Comparison of ENCODE assay signal across 8 cellular contexts in genomic region chr12:62603061-62603810, GRCh38.
DNase-seq lines count a peak whose midpoint lies in the region; ATAC-seq, FAIRE-seq and TF ChIP-seq lines count a peak whose summit lies in the region.

No MANE protein-coding gene starts in this region.

- peaks cover 0 to 8% (median 0%) of the 10 kb centered on the region in 3 experiments; a peak in 3 of 7 replicates for H3K36me3 Mint-ChIP-seq in H9 (ENCODE audit: insufficient read depth in 1 of 3, low read depth in 3 of 3)
- H3K36me3 Mint-ChIP-seq in activated naive CD8-positive, alpha-beta T cell = peaks cover 2% of the 10 kb centered on the region

- TF ChIP-seq CTCF in GM06990 (IDR thresholded peaks at IDR 0.05; ENCODE audit: insufficient read depth, low read length, poor library complexity, severe bottlenecking) (peak; percentile 51), H9 (conservative IDR thresholded peaks at IDR 0.05) (peak; percentile 56), Loucy (conservative IDR thresholded peaks at IDR 0.05; ENCODE audit: low read length) (peak; percentile 46), pancreas (IDR thresholded peaks at IDR 0.05) (peak; percentile 17 to 44 (median 28)), tibial artery (IDR thresholded peaks at IDR 0.05) (peak; percentile 73 to 74)

- ATAC-seq in Right ventricle myocardium inferior = peak; percentile 94
- ATAC-seq in pancreas = peak; percentile 87 to 94 (median 91)

- peaks cover 43 to 49% of the 10 kb centered on the region in 2 experiments for H3K4me1 Mint-ChIP-seq in H9
- peaks cover 42% of the 10 kb centered on the region for H3K4me1 Mint-ChIP-seq in activated naive CD8-positive, alpha-beta T cell (ENCODE audit: low read depth)

- H3K9me3 ChIP-seq in H9 (ENCODE audit: control insufficient read depth, low read depth, low read length) = no peaks in the 10 kb centered on the region
- H3K9me3 ChIP-seq in Loucy (ENCODE audit: insufficient read depth, low read depth, low read length) = no peaks in the 10 kb centered on the region
- H3K9me3 ChIP-seq in pancreas = no peaks in the 10 kb centered on the region
- no peaks in the 10 kb centered on the region for H3K9me3 ChIP-seq in tibial artery

- H2BK20ac ChIP-seq in H9 (ENCODE audit: low read depth, low read length, poor library complexity, severe bottlenecking) = no peak overlapping the region

- peak overlapping the region; percentile 98 for H3K14ac ChIP-seq in H9 (ENCODE audit: insufficient read depth, low read length)

- H4K8ac ChIP-seq in H9 (replicated peaks; ENCODE audit: insufficient read length, low read depth, low read length) = no peak overlapping the region

- H3K4me3 ChIP-seq in GM06990 (replicated peaks; ENCODE audit: low read depth, low read length) = peak overlapping the region; percentile 85
- peak overlapping the region; percentile 90 for H3K4me3 ChIP-seq in Loucy (ENCODE audit: low read length, poor library complexity, severe bottlenecking)
- H3K4me3 ChIP-seq in pancreas = peak overlapping the region; percentile 66 to 84 (median 73)
- peak overlapping the region; percentile 81 to 87 for H3K4me3 ChIP-seq in tibial artery

- H3K56ac ChIP-seq in H9 (ENCODE audit: insufficient read length, low read depth, low read length) = peak overlapping the region; percentile 18

- H3T11ph ChIP-seq in H9 (ENCODE audit: low read length) = no peak overlapping the region

- H3K27me3 Mint-ChIP-seq in H9 (ENCODE audit: low read depth) = no peaks in the 10 kb centered on the region
- H3K27me3 Mint-ChIP-seq in activated naive CD8-positive, alpha-beta T cell = no peaks in the 10 kb centered on the region

- H3K36me3 ChIP-seq in GM06990 (ENCODE audit: control insufficient read depth, insufficient read depth, low read length) (peaks cover 3% of the 10 kb centered on the region; the same call in 1 of the 2 replicates), Loucy (ENCODE audit: insufficient read depth, low read length) (no peaks in the 10 kb centered on the region), pancreas (no peaks in the 10 kb centered on the region), tibial artery (no peaks in the 10 kb centered on the region)

- no peaks in the 10 kb centered on the region for H3K79me1 ChIP-seq in H9 (ENCODE audit: insufficient read depth, low read depth, low read length, poor library complexity, severe bottlenecking)

- H3K4me1 ChIP-seq in H9 (ENCODE audit: insufficient read depth, low read length) (no peaks in the 10 kb centered on the region), Loucy (ENCODE audit: insufficient read depth, low read length, poor library complexity, severe bottlenecking) (peaks cover 53% of the 10 kb centered on the region), pancreas (peaks cover 8 to 9% (median 9%) of the 10 kb centered on the region in 3 donors), tibial artery (peaks cover 0 to 24% (median 6%) of the 10 kb centered on the region in 4 donors)

- peak overlapping the region; percentile 10; the same call in 1 of the 2 replicates for H3K4ac ChIP-seq in H9 (ENCODE audit: low read depth, low read length)

- H2BK5ac ChIP-seq in H9 (ENCODE audit: insufficient read length, low read length) = no peak overlapping the region

- H3K23ac ChIP-seq in H9 (ENCODE audit: insufficient read length, low read depth, low read length) = no peak overlapping the region

- FAIRE-seq in pancreas (lab: Jason Lieb, UNC) = no peak

- peak overlapping the region; percentile 98 for H3K9ac ChIP-seq in H9 (ENCODE audit: extremely low read depth, insufficient read length, low read length)
- peak overlapping the region; percentile 97 for H3K9ac ChIP-seq in Loucy (ENCODE audit: low read depth, low read length, poor library complexity, severe bottlenecking)

- H3K79me2 ChIP-seq in H9 (ENCODE audit: insufficient read depth, low read length) (peaks cover 17% of the 10 kb centered on the region; the same call in 1 of the 2 replicates), Loucy (ENCODE audit: insufficient read depth, low read length) (peaks cover 39% of the 10 kb centered on the region)

- peaks cover 15% of the 10 kb centered on the region for H3K23me2 ChIP-seq in H9 (ENCODE audit: insufficient read length, low read depth, low read length, poor library complexity, severe bottlenecking)

- no peaks in the 10 kb centered on the region for H3K9me2 ChIP-seq in Loucy (replicated peaks; ENCODE audit: low read depth, low read length)

- H3K4me2 ChIP-seq in H9 (ENCODE audit: insufficient read depth, insufficient read length, low read length) = peak overlapping the region; percentile 92
- H3K4me2 ChIP-seq in Loucy (ENCODE audit: low read depth, low read length, poor library complexity, severe bottlenecking) = peak overlapping the region; percentile 90

- DNase-seq in GM06990 (ENCODE audit: extremely low read depth, insufficient read length) (peak; percentile 93), H9 (peak; percentile 84), SK-N-DZ (ENCODE audit: low spot score) (peak; percentile 86), Right ventricle myocardium inferior (ENCODE audit: missing footprints) (peak; percentile 93), pancreas (peak; percentile 82 to 94 (median 88)), tibial artery (peak; percentile 80 to 92)

- H3K9me3 Mint-ChIP-seq in H9 = no peaks in the 10 kb centered on the region
- H3K9me3 Mint-ChIP-seq in activated naive CD8-positive, alpha-beta T cell (ENCODE audit: low read depth) = no peaks in the 10 kb centered on the region

- H2AFZ ChIP-seq in H9 (ENCODE audit: low read length) (no peak overlapping the region), Loucy (ENCODE audit: low read length) (peak overlapping the region; percentile 85)

- peak overlapping the region; percentile 73 to 90 for H3K4me3 Mint-ChIP-seq in H9
- H3K4me3 Mint-ChIP-seq in activated naive CD8-positive, alpha-beta T cell = peak overlapping the region; percentile 97

- no peaks in the 10 kb centered on the region for H3K27me3 ChIP-seq in GM06990 (replicated peaks; ENCODE audit: control insufficient read depth, insufficient read depth, low read length)
- H3K27me3 ChIP-seq in H9 (ENCODE audit: insufficient read depth, low read length) = no peaks in the 10 kb centered on the region
- no peaks in the 10 kb centered on the region for H3K27me3 ChIP-seq in Loucy (ENCODE audit: insufficient read depth, low read length, poor library complexity, severe bottlenecking)
- H3K27me3 ChIP-seq in pancreas = no peaks in the 10 kb centered on the region
- no peaks in the 10 kb centered on the region for H3K27me3 ChIP-seq in tibial artery

- peak overlapping the region; percentile 29 for H4K91ac ChIP-seq in H9 (ENCODE audit: insufficient read length, low read depth, low read length)

- peak overlapping the region; percentile 89 for H3K18ac ChIP-seq in H9 (ENCODE audit: insufficient read length, low read depth, low read length)

- peak overlapping the region; percentile 15 to 100 (median 98); a peak in 4 of 7 replicates for H3K27ac Mint-ChIP-seq in H9
- H3K27ac Mint-ChIP-seq in activated naive CD8-positive, alpha-beta T cell = peak overlapping the region; percentile 99

- H2BK15ac ChIP-seq in H9 (ENCODE audit: low read depth, low read length) = no peak overlapping the region; the same call in 1 of the 2 replicates

- no peak overlapping the region for H2BK12ac ChIP-seq in H9 (ENCODE audit: insufficient read length, low read depth, low read length)

- peak overlapping the region; percentile 88 for H4K5ac ChIP-seq in H9 (ENCODE audit: insufficient read length, low read depth, low read length)

- H4K20me1 ChIP-seq in H9 (ENCODE audit: control insufficient read depth, insufficient read depth, insufficient read length) = no peaks in the 10 kb centered on the region
- H4K20me1 ChIP-seq in Loucy (ENCODE audit: insufficient read depth, low read length, poor library complexity, severe bottlenecking) = peaks cover 32% of the 10 kb centered on the region

- no peak overlapping the region for H2AK5ac ChIP-seq in H9 (ENCODE audit: insufficient read length, low read length)

- no peak overlapping the region for H2BK120ac ChIP-seq in H9 (ENCODE audit: low read depth, low read length, poor library complexity, severe bottlenecking)

- peak overlapping the region; percentile 81 for H3K27ac ChIP-seq in H9 (ENCODE audit: insufficient read length, low read depth, low read length)
- peak overlapping the region; percentile 99 to 100 (median 100) for H3K27ac ChIP-seq in pancreas
- H3K27ac ChIP-seq in tibial artery = peak overlapping the region; percentile 96 to 99

- intact Hi-C loops in Right ventricle myocardium inferior (cut with DNase I) = loop anchor here (1.0 to 10.0 kb wide), 4 partner anchors 28 to 332 kb away; partner anchors contain the start of gene PPM1H
- intact Hi-C loops in pancreas (cut with DNase I) = no loop called here
- intact Hi-C loops in tibial artery (cut with DNase I; ENCODE audit: low total_unique reads) = loop anchor here (5.0 kb wide), 1 partner anchor 189 kb away; no protein-coding TSS in a partner anchor

- H3F3A ChIP-seq in Loucy (ENCODE audit: low read depth) = peaks cover 3% of the 10 kb centered on the region; the same call in 1 of the 2 replicates

- WGBS in H9 (ENCODE audit: extremely low coverage, insufficient read length, low lambda C conversion rate) = no CpG with 5 or more reads among the region's 94 CpGs
- 0 to 1% methylated on average over 72 to 94 of the region's 94 CpGs for WGBS in pancreas, 2 donors

Comparison
In these comparisons a context has a peak if more than half of its experiments do, and no peak if none do; other contexts are left out.
1. Peak in every context shown above with its lines: DNase-seq, ATAC-seq, H3K4me3 ChIP-seq and H3K27ac ChIP-seq.
2. intact Hi-C loops: an anchor here in Right ventricle myocardium inferior (1.0 to 10.0 kb wide) and tibial artery (5.0 kb wide); none called in pancreas.